1 cellular context compared by ENCODE assay signal in genomic region chr14:32368107-32368506, GRCh38.
TF ChIP-seq lines count a peak whose summit lies in the region.

No MANE protein-coding gene starts in this region.

TF ChIP-seq in HepG2, 621 proteins besides CTCF, POLR2A, EP300 and RAD21:
- TF ChIP-seq ZNF710 (CRISPR knock-in tag; IDR thresholded peaks at IDR 0.05; ENCODE audit: borderline replicate concordance): no peak
- no peak for TF ChIP-seq PHF21A (CRISPR knock-in tag; IDR thresholded peaks at IDR 0.05)
- TF ChIP-seq HOXD1 (CRISPR knock-in tag; IDR thresholded peaks at IDR 0.05): no peak
- 0 out of 2 replicates have a peak, but pooled peaks have one; percentile 29 for TF ChIP-seq MAFF (IDR thresholded peaks at IDR 0.05; ENCODE audit: low read depth, low read length)
- peak in 1 of 2 experiments; percentile 62; a peak in 2 of 4 replicates for TF ChIP-seq MAFK (conservative IDR thresholded peaks at IDR 0.05 in 1 of 2, IDR thresholded peaks at IDR 0.05 in 1 of 2; ENCODE audit: low read length in 2 of 2)
